In genomic region chr2:237154894-237155851, GRCh38 we compare ENCODE assay signal across 9 cellular contexts.
DNase-seq lines count a peak whose midpoint lies in the region; ATAC-seq, FAIRE-seq and TF ChIP-seq lines count a peak whose summit lies in the region.
"Had no signal": no experiment of that assay in that cellular context is flagged by ENCODE, and none has a peak within 500 bp of the region (broad histone marks: within the 10 kb centered on the region; RNA-seq: fewer than 3 reads in every experiment).

No MANE protein-coding gene starts in this region.

- peaks cover 57% of the 10 kb centered on the region for H3K4me1 Mint-ChIP-seq in activated naive CD8-positive, alpha-beta T cell treated with anti-CD3 and anti-CD28 coated beads, Interleukin-2, amount 50 U/mL, for 24 hours

- ATAC-seq in HG02642 (IDR thresholded peaks at IDR 0.05; ENCODE audit: poor library complexity, unreplicated experiment), result peak; percentile 64
- ATAC-seq in activated naive CD8-positive, alpha-beta T cell treated with anti-CD3 and anti-CD28 coated beads, Interleukin-2, amount 50 U/mL, for 24 hours, result peak; percentile 80
- ATAC-seq in HG03097 (IDR thresholded peaks at IDR 0.05; ENCODE audit: low FRiP score, unreplicated experiment), result no peak

- DNase-seq in activated CD4-positive, alpha-beta T cell treated with anti-CD3 and anti-CD28 coated beads for 48 hours, result peak; percentile 68
- no peak for DNase-seq in activated CD4-positive, alpha-beta T cell treated with anti-CD3 and anti-CD28 coated beads, Interleukin-2, amount 50 U/mL, for 4 hours
- peak; percentile 62 for DNase-seq in activated naive CD8-positive, alpha-beta T cell treated with anti-CD3 and anti-CD28 coated beads, Interleukin-2, amount 50 U/mL, for 24 hours
- DNase-seq in stimulated activated CD8-positive, alpha-beta memory T cell treated with anti-CD3 and anti-CD28 coated beads, Interleukin-2, amount 100 ng/mL, for 48 hours (ENCODE audit: low read depth in 2 of 2), result peak; percentile 43 to 55
- DNase-seq in NCI-H1105 (lab: John Stamatoyannopoulos, UW), result no peak
- no peak for DNase-seq in kidney

- H3K27ac Mint-ChIP-seq in activated naive CD8-positive, alpha-beta T cell treated with anti-CD3 and anti-CD28 coated beads, Interleukin-2, amount 50 U/mL, for 24 hours, result peak overlapping the region; percentile 93
- H3K27ac Mint-ChIP-seq: natural killer cell treated with Interleukin-12 subunit alpha and Interleukin-12 subunit beta and Interleukin-15 and Interleukin-18, amount 100 ng/mL, for 72 hours had no signal

- no peaks in the 10 kb centered on the region for H3K9me3 Mint-ChIP-seq in activated naive CD8-positive, alpha-beta T cell treated with anti-CD3 and anti-CD28 coated beads, Interleukin-2, amount 50 U/mL, for 24 hours
- H3K9me3 Mint-ChIP-seq: natural killer cell treated with Interleukin-12 subunit alpha and Interleukin-12 subunit beta and Interleukin-15 and Interleukin-18, amount 100 ng/mL, for 72 hours had no signal

- no peak for FAIRE-seq in kidney (lab: Jason Lieb, UNC)

- no peak overlapping the region for H3K4me3 ChIP-seq in kidney (ENCODE audit: low read length in 2 of 2)

- intact Hi-C loops in kidney (cut with DNase I), result no loop called here

- H3K27ac ChIP-seq in kidney (ENCODE audit: low read depth in 2 of 2, low read length in 2 of 2), result no peak overlapping the region

- no peak for TF ChIP-seq CTCF in kidney (IDR thresholded peaks at IDR 0.05; ENCODE audit: borderline replicate concordance, extremely low read depth, insufficient read depth)

- no peaks in the 10 kb centered on the region for H3K4me1 ChIP-seq in kidney (ENCODE audit: control insufficient read depth in 1 of 2, insufficient read depth in 1 of 2, low read depth in 1 of 2, low read length in 2 of 2)

- peak overlapping the region; percentile 40 for H3K4me3 Mint-ChIP-seq in activated naive CD8-positive, alpha-beta T cell treated with anti-CD3 and anti-CD28 coated beads, Interleukin-2, amount 50 U/mL, for 24 hours
- H3K4me3 Mint-ChIP-seq: natural killer cell treated with Interleukin-12 subunit alpha and Interleukin-12 subunit beta and Interleukin-15 and Interleukin-18, amount 100 ng/mL, for 72 hours had no signal

- H3K36me3 ChIP-seq in kidney (ENCODE audit: control insufficient read depth in 1 of 2, insufficient read depth in 2 of 2, low read length in 2 of 2), result no peaks in the 10 kb centered on the region

- H3K9ac ChIP-seq in kidney (ENCODE audit: low read length in 2 of 2), result no peak overlapping the region

- no peaks in the 10 kb centered on the region for H3K9me3 ChIP-seq in kidney (ENCODE audit: control insufficient read depth in 1 of 2, low read length in 2 of 2)

- H3K27me3 Mint-ChIP-seq in activated naive CD8-positive, alpha-beta T cell treated with anti-CD3 and anti-CD28 coated beads, Interleukin-2, amount 50 U/mL, for 24 hours, result peaks cover 3% of the 10 kb centered on the region

- H3K36me3 Mint-ChIP-seq in activated naive CD8-positive, alpha-beta T cell treated with anti-CD3 and anti-CD28 coated beads, Interleukin-2, amount 50 U/mL, for 24 hours (ENCODE audit: low read depth), result no peaks in the 10 kb centered on the region
- H3K36me3 Mint-ChIP-seq: natural killer cell treated with Interleukin-12 subunit alpha and Interleukin-12 subunit beta and Interleukin-15 and Interleukin-18, amount 100 ng/mL, for 72 hours had no signal

Comparison
In these comparisons a context has a peak if more than half of its experiments do, and no peak if none do; other contexts are left out.
1. DNase-seq: peak in activated CD4-positive, alpha-beta T cell treated with anti-CD3 and anti-CD28 coated beads for 48 hours (single experiment), activated naive CD8-positive, alpha-beta T cell treated with anti-CD3 and anti-CD28 coated beads, Interleukin-2, amount 50 U/mL, for 24 hours (single experiment) and stimulated activated CD8-positive, alpha-beta memory T cell treated with anti-CD3 and anti-CD28 coated beads, Interleukin-2, amount 100 ng/mL, for 48 hours (2 of 2); none in activated CD4-positive, alpha-beta T cell treated with anti-CD3 and anti-CD28 coated beads, Interleukin-2, amount 50 U/mL, for 4 hours (0 of 2), NCI-H1105 (single experiment) and kidney (single experiment).